ENCODE assay signal across 14 cellular contexts in the genomic region with DNA sequence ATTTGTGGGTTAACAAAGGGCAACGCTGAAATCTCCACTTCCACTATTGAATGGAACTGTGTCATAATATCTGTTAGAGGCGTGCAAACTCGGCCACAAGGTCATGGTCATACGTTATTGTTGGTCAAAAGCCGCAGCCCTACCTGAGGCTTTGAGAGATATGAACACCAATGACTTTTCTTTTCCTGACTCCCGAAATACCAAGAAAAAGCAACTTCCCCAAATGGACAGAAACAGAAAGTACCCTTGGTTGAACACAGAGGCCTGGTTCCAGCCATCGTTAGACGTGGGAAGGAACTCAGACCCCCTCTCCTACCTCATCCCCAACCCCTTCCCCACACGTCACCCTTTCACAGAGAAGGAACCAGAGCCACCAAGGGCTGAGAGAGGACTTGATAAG. TPM values are rescaled to one million over a fixed set of nuclear protein-coding genes. Genes with fewer than 3 reads are reported as not detected.
DNase-seq lines count a peak whose midpoint lies in the region; ATAC-seq lines count a peak whose summit lies in the region.
"Had no signal": no experiment of that assay in that cellular context is flagged by ENCODE, and none has a peak within 500 bp of the region (broad histone marks: within the 10 kb centered on the region; RNA-seq: fewer than 3 reads in every experiment).

No MANE protein-coding gene starts in this region.

- no peak overlapping the region for H3K4me3 ChIP-seq in skeletal muscle tissue (ENCODE audit: low read length in 3 of 3)
- H3K4me3 ChIP-seq: A549, MG63 had no signal

- peaks cover 30 to 44% (median 34%) of the 10 kb centered on the region in 3 donors for H3K27me3 ChIP-seq in skeletal muscle tissue (ENCODE audit: control insufficient read depth in 3 of 3, insufficient read depth in 3 of 3, low read length in 3 of 3)

- peaks cover 13% of the 10 kb centered on the region for H3K9me3 Mint-ChIP-seq in activated CD4-positive, alpha-beta T cell treated with anti-CD3 and anti-CD28 coated beads, Interleukin-2, amount 10 ng/mL, durations not matched to agents 24 days and 14 days
- H3K9me3 Mint-ChIP-seq in effector memory CD8-positive, alpha-beta T cell = peaks cover 6 to 10% of the 10 kb centered on the region in 2 donors

- H3K9me3 ChIP-seq in skeletal muscle tissue (ENCODE audit: control insufficient read depth in 3 of 3, low read length in 3 of 3) = peaks cover 0 to 2% (median 0%) of the 10 kb centered on the region in 3 donors
- H3K9me3 ChIP-seq: MG63 had no signal

- intact Hi-C loops in activated CD4-positive, alpha-beta T cell treated with anti-CD3 and anti-CD28 coated beads, Interleukin-2, amount 10 ng/mL, durations not matched to agents 24 days and 14 days (cut with micrococcal nuclease) = no loop called here

- H3K4me1 Mint-ChIP-seq in activated CD4-positive, alpha-beta T cell treated with anti-CD3 and anti-CD28 coated beads, Interleukin-2, amount 10 ng/mL, durations not matched to agents 24 days and 14 days = peaks cover 41% of the 10 kb centered on the region
- peaks cover 16 to 40% of the 10 kb centered on the region in 2 donors for H3K4me1 Mint-ChIP-seq in effector memory CD8-positive, alpha-beta T cell (ENCODE audit: low read depth in 2 of 2)

- H3K36me3 Mint-ChIP-seq in activated CD4-positive, alpha-beta T cell treated with anti-CD3 and anti-CD28 coated beads, Interleukin-2, amount 10 ng/mL, durations not matched to agents 24 days and 14 days (ENCODE audit: low read depth) = peaks cover 26% of the 10 kb centered on the region
- peaks cover 33% of the 10 kb centered on the region for H3K36me3 Mint-ChIP-seq in effector memory CD8-positive, alpha-beta T cell (ENCODE audit: insufficient read depth)

- H3K4me1 ChIP-seq in skeletal muscle tissue (ENCODE audit: control insufficient read depth in 3 of 3, insufficient read depth in 3 of 3, low read length in 3 of 3) = no peaks in the 10 kb centered on the region
- H3K4me1 ChIP-seq: A549 had no signal

- ATAC-seq in effector memory CD8-positive, alpha-beta T cell (replicated peaks) = no peak
- ATAC-seq in GM18498 (IDR thresholded peaks at IDR 0.05; ENCODE audit: unreplicated experiment) = no peak
- no peak for ATAC-seq in HG02852 (IDR thresholded peaks at IDR 0.05; ENCODE audit: unreplicated experiment)
- ATAC-seq: A549 had no signal

- no peak overlapping the region for H3K9ac ChIP-seq in skeletal muscle tissue (ENCODE audit: low read depth in 1 of 3, low read length in 3 of 3)

- peak overlapping the region; percentile 19 for H3K27ac ChIP-seq in skeletal muscle tissue (ENCODE audit: low read depth, low read length)
- H3K27ac ChIP-seq: A549, VCaP had no signal

- peak overlapping the region; percentile 93 for H3K4me3 Mint-ChIP-seq in activated CD4-positive, alpha-beta T cell treated with anti-CD3 and anti-CD28 coated beads, Interleukin-2, amount 10 ng/mL, durations not matched to agents 24 days and 14 days
- H3K4me3 Mint-ChIP-seq in effector memory CD8-positive, alpha-beta T cell = peak overlapping the region; percentile 84 to 99

- H3K27ac Mint-ChIP-seq in activated CD4-positive, alpha-beta T cell treated with anti-CD3 and anti-CD28 coated beads, Interleukin-2, amount 10 ng/mL, durations not matched to agents 24 days and 14 days = peak overlapping the region; percentile 16
- H3K27ac Mint-ChIP-seq in effector memory CD8-positive, alpha-beta T cell = peak overlapping the region in 1 of 2 donors; percentile 89

- no peaks in the 10 kb centered on the region for H3K36me3 ChIP-seq in skeletal muscle tissue (ENCODE audit: control insufficient read depth in 3 of 3, insufficient read depth in 3 of 3, low read length in 3 of 3)
- H3K36me3 ChIP-seq: MG63 had no signal

- DNase-seq in activated CD4-positive, alpha-beta T cell treated with anti-CD3 and anti-CD28 coated beads, Interleukin-2, amount 10 ng/mL, durations not matched to agents 24 days and 14 days = no peak
- no peak for DNase-seq in activated CD4-positive, alpha-beta T cell treated with anti-CD3 and anti-CD28 coated beads, Interleukin-2, amount 50 U/mL, for 1 hour
- DNase-seq in OCI-M1 (lab: John Stamatoyannopoulos, UW) (peak; percentile 98), SHP77 treated with DMSO at 0.1 percent for 48 hours (lab: John Stamatoyannopoulos, UW) (no peak)
- DNase-seq in effector memory CD8-positive, alpha-beta T cell = no peak
- DNase-seq: effector CD8-positive, alpha-beta T cell; MG63; NK-92 treated with Interleukin-12 subunit alpha and Interleukin-12 subunit beta, amount 100 ng/mL, for 24 hours had no signal

- no peaks in the 10 kb centered on the region for H3K27me3 Mint-ChIP-seq in activated CD4-positive, alpha-beta T cell treated with anti-CD3 and anti-CD28 coated beads, Interleukin-2, amount 10 ng/mL, durations not matched to agents 24 days and 14 days
- H3K27me3 Mint-ChIP-seq in effector memory CD8-positive, alpha-beta T cell = no peaks in the 10 kb centered on the region

RNA-seq across cellular contexts. Expression of gene PIK3R5, which starts 1.4 kb away (rescaled TPM):
- total RNA-seq in activated CD4-positive, alpha-beta T cell treated with anti-CD3 and anti-CD28 coated beads, Interleukin-2, amount 10 ng/mL, durations not matched to agents 24 days and 14 days = 32.6 and 36.8 TPM in 2 replicates
- total RNA-seq in skeletal muscle tissue = 2.1 TPM

RNA-seq across cellular contexts. Expression of gene NTN1, which starts 54.4 kb away (rescaled TPM):
- 0.43 and 0.51 TPM in 2 replicates for total RNA-seq in activated CD4-positive, alpha-beta T cell treated with anti-CD3 and anti-CD28 coated beads, Interleukin-2, amount 10 ng/mL, durations not matched to agents 24 days and 14 days
- 6.8 TPM for total RNA-seq in skeletal muscle tissue
- total RNA-seq: G401 had no signal

Comparison
In these comparisons a context has a peak if more than half of its experiments do, and no peak if none do; other contexts are left out.
1. RNA of gene PIK3R5, which starts 1.4 kb away (total RNA-seq): 32.6 to 36.8 TPM in activated CD4-positive, alpha-beta T cell treated with anti-CD3 and anti-CD28 coated beads, Interleukin-2, amount 10 ng/mL, durations not matched to agents 24 days and 14 days; 2.1 TPM in skeletal muscle tissue (single experiment); every median in the first group is over 10 times any median in the second.